ENCODE assay signal across 8 cellular contexts in the genomic region with DNA sequence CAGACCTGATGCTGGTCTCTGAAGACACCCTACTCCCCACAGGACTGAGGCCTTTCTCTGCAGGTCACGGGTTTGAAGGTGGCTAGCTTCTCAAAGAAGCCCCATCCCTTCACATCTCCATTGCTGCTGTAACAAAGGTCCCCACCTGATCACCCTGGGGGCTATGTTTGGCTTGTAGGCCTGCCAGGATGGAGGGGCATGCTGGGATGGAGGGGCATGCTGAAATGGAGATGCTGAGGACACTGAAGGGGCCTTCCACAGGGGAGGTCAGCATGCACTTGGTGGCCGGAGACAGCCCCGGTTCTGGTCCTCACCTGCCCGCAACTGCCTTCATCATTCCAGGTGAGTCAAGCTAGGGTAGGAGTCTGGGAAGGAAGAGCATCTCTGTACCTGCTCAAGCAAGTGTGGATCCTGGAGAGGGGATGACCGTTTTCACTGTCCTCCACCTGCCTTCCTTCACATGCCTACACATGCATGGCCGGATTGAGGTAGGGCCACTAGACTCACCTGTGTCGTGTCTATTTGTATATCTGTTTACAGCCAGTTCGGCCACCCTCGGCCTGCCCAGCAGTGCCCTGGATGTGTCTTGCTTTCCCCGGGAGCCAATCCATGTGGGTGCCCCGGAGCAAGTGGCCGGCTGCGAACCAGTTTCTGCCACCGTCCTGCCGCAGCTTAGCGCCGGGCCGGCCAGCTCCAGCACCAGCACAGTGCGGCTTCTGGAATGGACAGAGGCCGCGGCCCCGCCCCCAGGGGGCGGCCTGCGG. TPM values are rescaled to one million over a fixed set of nuclear protein-coding genes. Genes with fewer than 3 reads are reported as not detected.
DNase-seq lines count a peak whose midpoint lies in the region; ATAC-seq and TF ChIP-seq lines count a peak whose summit lies in the region.

No MANE protein-coding gene starts in this region.

- peaks cover 0 to 5% (median 2%) of the 10 kb centered on the region in 7 donors for H3K9me3 Mint-ChIP-seq in CD14-positive monocyte
- H3K9me3 Mint-ChIP-seq in natural killer cell = no peaks in the 10 kb centered on the region

- TF ChIP-seq CTCF in CD14-positive monocyte (IDR thresholded peaks at IDR 0.05) (no peak), choroid plexus epithelial cell (conservative IDR thresholded peaks at IDR 0.05; ENCODE audit: low read depth, low read length) (no peak), natural killer cell (IDR thresholded peaks at IDR 0.05) (no peak)

- no peaks in the 10 kb centered on the region for H3K36me3 Mint-ChIP-seq in CD14-positive monocyte
- H3K36me3 Mint-ChIP-seq in natural killer cell = no peaks in the 10 kb centered on the region

- ATAC-seq in HG02943 (IDR thresholded peaks at IDR 0.05; ENCODE audit: low read depth, unreplicated experiment) (peak; percentile 5), natural killer cell (no peak)

- DNase-seq in CD14-positive monocyte (ENCODE audit: low spot score) = no peak
- no peak for DNase-seq in choroid plexus epithelial cell (ENCODE audit: low read depth)
- DNase-seq in natural killer cell = no peak
- DNase-seq in hepatic stellate cell (ENCODE audit: low spot score) = no peak
- no peak for DNase-seq in effector CD4-positive, alpha-beta T cell
- no peak for DNase-seq in retina
- DNase-seq in NCI-H2171 (lab: John Stamatoyannopoulos, UW) = no peak

- peaks cover 11 to 16% (median 14%) of the 10 kb centered on the region in 3 donors for H3K27me3 Mint-ChIP-seq in CD14-positive monocyte (ENCODE audit: low read depth in 3 of 3)
- peaks cover 9 to 11% of the 10 kb centered on the region in 2 donors for H3K27me3 Mint-ChIP-seq in natural killer cell (ENCODE audit: low read depth in 2 of 2)

- H3K4me3 Mint-ChIP-seq in CD14-positive monocyte (peak overlapping the region; percentile 90 to 94), natural killer cell (peak overlapping the region; percentile 98)

- H3K4me3 ChIP-seq in choroid plexus epithelial cell (ENCODE audit: low read depth, low read length) = peak overlapping the region; percentile 60

- H3K27ac Mint-ChIP-seq in CD14-positive monocyte (peak overlapping the region in 6 of 7 donors; percentile 10 to 89 (median 48)), natural killer cell (peak overlapping the region; percentile 87 to 89)

- peaks cover 14% of the 10 kb centered on the region for H3K4me1 Mint-ChIP-seq in CD14-positive monocyte
- H3K4me1 Mint-ChIP-seq in natural killer cell = peaks cover 6 to 26% of the 10 kb centered on the region in 2 donors

- intact Hi-C loops in CD14-positive monocyte (cut with micrococcal nuclease) (no loop called here), natural killer cell (cut with micrococcal nuclease) (loop anchor here (1.0 to 2.0 kb wide), 2 partner anchors 56 to 65 kb away; a partner anchor contains a TSS)

RNA-seq across cellular contexts. Expression of a gene that starts 6.0 kb away (rescaled TPM):
- under 1 TPM; 0.31 to 0.36 TPM for polyA plus RNA-seq in CD14-positive monocyte
- 10 to 100 TPM; 15.4 to 17.1 (median 17.0) TPM for total RNA-seq in natural killer cell

RNA-seq across cellular contexts. Expression of a gene that starts 45.3 kb away (rescaled TPM):
- not detected for polyA plus RNA-seq in CD14-positive monocyte
- total RNA-seq in natural killer cell = 1 to 10 TPM in 1 of 3 donors, under 1 TPM in 2; 0.48 to 1.2 (median 0.61) TPM

RNA-seq across cellular contexts. Expression of a gene that starts 55.8 kb away (rescaled TPM):
- 10 to 100 TPM; 37.3 to 45.5 TPM for polyA plus RNA-seq in CD14-positive monocyte
- 100 to 1,000 TPM; 184 to 252 (median 229) TPM for total RNA-seq in natural killer cell
